Comparison of ENCODE assay signal across 8 cellular contexts in the genomic region with DNA sequence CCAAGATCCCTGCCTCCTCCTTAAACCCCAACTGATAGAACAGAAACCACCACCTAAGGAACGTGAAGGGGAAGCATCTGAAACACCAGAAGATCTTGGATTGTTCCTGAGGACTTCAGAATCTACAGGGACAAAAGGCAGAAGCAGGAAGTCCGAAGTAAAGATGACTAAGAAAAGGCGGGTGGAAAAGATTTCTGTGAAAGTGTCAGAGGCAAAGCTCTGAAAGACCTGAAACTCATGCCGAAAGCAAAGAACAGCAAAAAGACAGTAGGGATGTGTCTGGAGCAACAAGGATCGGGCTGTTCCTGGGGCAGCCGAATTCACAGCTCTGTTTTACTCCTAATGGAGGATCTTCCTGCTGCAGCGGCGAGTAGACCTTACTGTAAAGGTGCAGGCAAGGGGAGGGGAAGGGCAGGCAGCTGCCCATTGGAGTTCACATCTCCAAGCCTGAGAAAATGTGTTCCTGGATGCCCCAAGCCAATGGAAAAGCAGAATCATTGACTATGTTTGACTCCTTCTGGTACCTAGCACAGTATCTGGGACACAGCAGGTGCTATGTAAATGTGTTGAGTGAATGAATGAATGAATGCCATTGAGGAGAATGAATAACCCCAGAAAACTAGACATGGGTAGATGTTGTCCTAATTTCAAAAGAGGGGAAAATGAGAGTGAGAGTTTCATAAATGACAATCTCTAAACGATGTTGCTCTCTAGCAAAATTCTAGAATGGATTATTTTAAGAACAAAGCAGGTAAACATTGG. TPM values are rescaled to one million over a fixed set of nuclear protein-coding genes. Genes with fewer than 3 reads are reported as not detected.
DNase-seq lines count a peak whose midpoint lies in the region; ATAC-seq lines count a peak whose summit lies in the region.

No MANE protein-coding gene starts in this region.

- H3K27ac Mint-ChIP-seq in CD4-positive, alpha-beta memory T cell, result peak overlapping the region; percentile 96 to 100 (median 98)
- peak overlapping the region; percentile 87 to 96 for H3K27ac Mint-ChIP-seq in natural killer cell treated with Interleukin-12 subunit alpha and Interleukin-12 subunit beta and Interleukin-15 and Interleukin-18, amount 100 ng/mL, for 72 hours

- in situ Hi-C loops in HAP-1 (cut with MboI; ENCODE audit: low sequenced_read_pairs), result no loop called here

- no peak for DNase-seq in CD4-positive, alpha-beta memory T cell
- DNase-seq in HAP-1 (ENCODE audit: low spot score in 2 of 2), result peak in 1 of 2 experiments; percentile 34
- DNase-seq in SHP77 (lab: John Stamatoyannopoulos, UW), result peak; percentile 16 to 33
- DNase-seq in epithelial cell of prostate (ENCODE audit: low read depth, low spot score), result no peak
- DNase-seq in natural killer cell treated with Interleukin-12 subunit alpha and Interleukin-12 subunit beta and Interleukin-15 and Interleukin-18, amount 100 ng/mL, for 72 hours (ENCODE audit: low spot score), result no peak
- no peak for DNase-seq in globus pallidus (ENCODE audit: low spot score)
- DNase-seq in NCI-H1048 (lab: John Stamatoyannopoulos, UW), result no peak
- no peak for DNase-seq in epidermal melanocyte (ENCODE audit: insufficient read length, low spot score)

- peaks cover 27 to 56% (median 44%) of the 10 kb centered on the region in 4 donors for H3K4me1 Mint-ChIP-seq in CD4-positive, alpha-beta memory T cell
- H3K4me1 Mint-ChIP-seq in natural killer cell treated with Interleukin-12 subunit alpha and Interleukin-12 subunit beta and Interleukin-15 and Interleukin-18, amount 100 ng/mL, for 72 hours (ENCODE audit: low read depth in 2 of 2), result peaks cover 43 to 44% of the 10 kb centered on the region in 2 donors

- H3K27ac ChIP-seq in CD4-positive, alpha-beta memory T cell (ENCODE audit: low read depth, low read length), result peak overlapping the region; percentile 83
- peak overlapping the region; percentile 93 for H3K27ac ChIP-seq in epithelial cell of prostate

- intact Hi-C loops in CD4-positive, alpha-beta memory T cell (cut with micrococcal nuclease), result loop anchor here (1.0 to 10.0 kb wide), 6 partner anchors 17 to 277 kb away; partner anchors contain the start of genes EZH2, PDIA4, ZNF783 and ZNF786

- H3K4me3 ChIP-seq in CD4-positive, alpha-beta memory T cell (ENCODE audit: low read length in 2 of 2), result peak overlapping the region; percentile 95 to 98
- peak overlapping the region; percentile 48 for H3K4me3 ChIP-seq in HAP-1

- H3K9me3 Mint-ChIP-seq in CD4-positive, alpha-beta memory T cell, result peaks cover 0 to 10% (median under 1%) of the 10 kb centered on the region in 8 donors
- H3K9me3 Mint-ChIP-seq in natural killer cell treated with Interleukin-12 subunit alpha and Interleukin-12 subunit beta and Interleukin-15 and Interleukin-18, amount 100 ng/mL, for 72 hours, result no peaks in the 10 kb centered on the region

- CTCF ChIA-PET in CD4-positive, alpha-beta memory T cell (lab: Charles Lee; ENCODE audit: partially characterized antibody), result interaction anchor here (0.9 to 4.2 kb wide), 5 partner anchors 18 to 159 kb away, joined by 3 to 26 read pairs (median 5); partner anchors contain the start of genes ZNF398 and ZNF425

- no peaks in the 10 kb centered on the region for H3K36me3 ChIP-seq in CD4-positive, alpha-beta memory T cell (ENCODE audit: insufficient read depth, low read length)
- no peaks in the 10 kb centered on the region for H3K36me3 ChIP-seq in HAP-1 (replicated peaks)

- no peak for ATAC-seq in natural killer cell treated with Interleukin-12 subunit alpha and Interleukin-12 subunit beta and Interleukin-15 and Interleukin-18, amount 100 ng/mL, for 72 hours

- no peaks in the 10 kb centered on the region for H3K27me3 ChIP-seq in CD4-positive, alpha-beta memory T cell (ENCODE audit: insufficient read depth, low read length)
- no peaks in the 10 kb centered on the region for H3K27me3 ChIP-seq in HAP-1 (ENCODE audit: low read depth)

- H3K36me3 Mint-ChIP-seq in CD4-positive, alpha-beta memory T cell, result peaks cover 0 to 18% of the 10 kb centered on the region in 2 donors
- no peaks in the 10 kb centered on the region for H3K36me3 Mint-ChIP-seq in natural killer cell treated with Interleukin-12 subunit alpha and Interleukin-12 subunit beta and Interleukin-15 and Interleukin-18, amount 100 ng/mL, for 72 hours

- peaks cover 2 to 5% of the 10 kb centered on the region in 2 donors for H3K27me3 Mint-ChIP-seq in CD4-positive, alpha-beta memory T cell
- peaks cover 0 to 2% of the 10 kb centered on the region in 2 donors for H3K27me3 Mint-ChIP-seq in natural killer cell treated with Interleukin-12 subunit alpha and Interleukin-12 subunit beta and Interleukin-15 and Interleukin-18, amount 100 ng/mL, for 72 hours

- POLR2A ChIA-PET in CD4-positive, alpha-beta memory T cell (lab: Charles Lee; ENCODE audit: partially characterized antibody), result interaction anchor here (0.7 to 2.1 kb wide), 13 partner anchors 14 to 290 kb away, joined by 3 to 9 read pairs (median 3); partner anchors contain the start of genes CUL1, EZH2, PDIA4 and ZNF425

- peaks cover 46% of the 10 kb centered on the region for H3K4me1 ChIP-seq in CD4-positive, alpha-beta memory T cell (ENCODE audit: insufficient read depth, low read length)
- peaks cover 4% of the 10 kb centered on the region for H3K4me1 ChIP-seq in HAP-1

- peak overlapping the region; percentile 93 to 99 (median 98) for H3K4me3 Mint-ChIP-seq in CD4-positive, alpha-beta memory T cell
- peak overlapping the region; percentile 98 for H3K4me3 Mint-ChIP-seq in natural killer cell treated with Interleukin-12 subunit alpha and Interleukin-12 subunit beta and Interleukin-15 and Interleukin-18, amount 100 ng/mL, for 72 hours

- H3K9me3 ChIP-seq in CD4-positive, alpha-beta memory T cell (ENCODE audit: control insufficient read depth in 1 of 2, low read length in 2 of 2), result no peaks in the 10 kb centered on the region
- no peaks in the 10 kb centered on the region for H3K9me3 ChIP-seq in HAP-1

RNA-seq across cellular contexts. Expression of gene PDIA4, which starts 40.4 kb away (rescaled TPM):
- 10 to 100 TPM; 82.8 to 87.1 TPM for total RNA-seq in CD4-positive, alpha-beta memory T cell
- 100 to 1,000 TPM; 102 to 125 TPM for polyA plus RNA-seq in CD4-positive, alpha-beta memory T cell
- 100 to 1,000 TPM; 141 to 159 TPM for total RNA-seq in natural killer cell treated with Interleukin-12 subunit alpha and Interleukin-12 subunit beta and Interleukin-15 and Interleukin-18, amount 100 ng/mL, for 72 hours

Comparison
In these comparisons a context has a peak if more than half of its experiments do, and no peak if none do; other contexts are left out.
1. DNase-seq: peak in SHP77 (2 of 2); none in CD4-positive, alpha-beta memory T cell (0 of 5), epithelial cell of prostate (single experiment), natural killer cell treated with Interleukin-12 subunit alpha and Interleukin-12 subunit beta and Interleukin-15 and Interleukin-18, amount 100 ng/mL, for 72 hours (single experiment), globus pallidus (single experiment), NCI-H1048 (single experiment) and epidermal melanocyte (single experiment).